ENCODE assay signal across 25 cellular contexts in genomic region chr1:53440633-53441032, GRCh38. TPM values are rescaled to one million over a fixed set of nuclear protein-coding genes. Genes with fewer than 3 reads are reported as not detected.
DNase-seq lines count a peak whose midpoint lies in the region; ATAC-seq, FAIRE-seq and TF ChIP-seq lines count a peak whose summit lies in the region.
"Had no signal": no experiment of that assay in that cellular context is flagged by ENCODE, and none has a peak within 500 bp of the region (broad histone marks: within the 10 kb centered on the region; RNA-seq: fewer than 3 reads in every experiment).

No MANE protein-coding gene starts in this region.

- no CpG with 5 or more reads among the region's 6 CpGs for WGBS in H9 (ENCODE audit: extremely low coverage, insufficient read length, low lambda C conversion rate)
- no CpG with 5 or more reads among the region's 6 CpGs for WGBS in mesendoderm (ENCODE audit: extremely low coverage, insufficient coverage, low lambda C conversion rate)
- 95% methylated on average over 6 of the region's 6 CpGs for WGBS in smooth muscle cell (ENCODE audit: low lambda C conversion rate)

- no peaks in the 10 kb centered on the region for H3K79me2 ChIP-seq in H9 (ENCODE audit: insufficient read depth, low read length)
- H3K79me2 ChIP-seq in astrocyte (ENCODE audit: insufficient read depth, low read length), result no peaks in the 10 kb centered on the region
- H3K79me2 ChIP-seq in mesendoderm (ENCODE audit: control insufficient read depth, insufficient read depth, low read length), result no peaks in the 10 kb centered on the region
- H3K79me2 ChIP-seq in smooth muscle cell (ENCODE audit: low read depth), result no peaks in the 10 kb centered on the region

- H2BK5ac ChIP-seq in H9 (ENCODE audit: insufficient read length, low read length) (no peak overlapping the region), mesendoderm (ENCODE audit: low read length) (peak overlapping the region; percentile 40)

- no peak overlapping the region for H3K23ac ChIP-seq in H9 (ENCODE audit: insufficient read length, low read depth, low read length)
- H3K23ac ChIP-seq in mesendoderm (ENCODE audit: low read length), result no peak overlapping the region

- no peak overlapping the region for H2BK120ac ChIP-seq in H9 (ENCODE audit: low read depth, low read length, poor library complexity, severe bottlenecking)
- peak overlapping the region; percentile 76 for H2BK120ac ChIP-seq in mesendoderm (ENCODE audit: low read depth, low read length)

- H3K4me1 ChIP-seq in H9 (ENCODE audit: insufficient read depth, low read length), result peaks cover 14% of the 10 kb centered on the region; the same call in 1 of the 2 replicates
- H3K4me1 ChIP-seq in HUES6 (ENCODE audit: control insufficient read depth, insufficient read depth, low read length), result peaks cover 33% of the 10 kb centered on the region
- no peaks in the 10 kb centered on the region for H3K4me1 ChIP-seq in astrocyte (ENCODE audit: insufficient read depth, low read length)
- no peaks in the 10 kb centered on the region for H3K4me1 ChIP-seq in mesendoderm (ENCODE audit: control insufficient read depth, low read depth, low read length)
- peaks cover 10% of the 10 kb centered on the region for H3K4me1 ChIP-seq in smooth muscle cell (ENCODE audit: low read depth)

- H4K8ac ChIP-seq in H9 (replicated peaks; ENCODE audit: insufficient read length, low read depth, low read length) (no peak overlapping the region), mesendoderm (ENCODE audit: low read depth, low read length) (no peak overlapping the region)

- no peaks in the 10 kb centered on the region for H4K20me1 ChIP-seq in H9 (ENCODE audit: control insufficient read depth, insufficient read depth, insufficient read length)
- H4K20me1 ChIP-seq in astrocyte (ENCODE audit: insufficient read depth, low read length), result no peaks in the 10 kb centered on the region
- H4K20me1 ChIP-seq in smooth muscle cell (ENCODE audit: low read depth), result no peaks in the 10 kb centered on the region

- no peak overlapping the region for H3T11ph ChIP-seq in H9 (ENCODE audit: low read length)

- TF ChIP-seq CTCF in H9 (conservative IDR thresholded peaks at IDR 0.05) (no peak), astrocyte (IDR thresholded peaks at IDR 0.05; ENCODE audit: insufficient read depth, low read depth, low read length) (no peak), smooth muscle cell (IDR thresholded peaks at IDR 0.05; ENCODE audit: borderline replicate concordance, insufficient read depth, poor library complexity, severe bottlenecking) (no peak)

- H2BK12ac ChIP-seq in H9 (ENCODE audit: insufficient read length, low read depth, low read length), result no peak overlapping the region

- H3K4me2 ChIP-seq in H9 (ENCODE audit: insufficient read depth, insufficient read length, low read length) (no peak overlapping the region), astrocyte (ENCODE audit: low read length) (no peak overlapping the region), mesendoderm (ENCODE audit: low read length) (no peak overlapping the region), smooth muscle cell (no peak overlapping the region)

- H3K4me1 Mint-ChIP-seq in H9 (peaks cover 33 to 34% of the 10 kb centered on the region in 2 experiments), astrocyte (ENCODE audit: low read depth, unreplicated experiment) (peaks cover 8% of the 10 kb centered on the region)
- H3K4me1 Mint-ChIP-seq: CD4-positive, alpha-beta memory T cell had no signal

- no peaks in the 10 kb centered on the region for H3K23me2 ChIP-seq in H9 (ENCODE audit: insufficient read length, low read depth, low read length, poor library complexity, severe bottlenecking)

- no peak overlapping the region for H4K91ac ChIP-seq in H9 (ENCODE audit: insufficient read length, low read depth, low read length)

- peak overlapping the region in 2 of 3 experiments; percentile 32 to 89; a peak in 3 of 7 replicates for H3K27ac Mint-ChIP-seq in H9
- H3K27ac Mint-ChIP-seq in astrocyte (ENCODE audit: unreplicated experiment), result peak overlapping the region; percentile 12
- H3K27ac Mint-ChIP-seq: HFFc6 had no signal

- H3K4me3 ChIP-seq in HUES6 (ENCODE audit: low read depth, low read length), result no peak overlapping the region
- H3K4me3 ChIP-seq in astrocyte (ENCODE audit: insufficient read depth, low read depth, low read length), result no peak overlapping the region
- H3K4me3 ChIP-seq in mesendoderm (ENCODE audit: low read length), result no peak overlapping the region
- H3K4me3 ChIP-seq in smooth muscle cell, result no peak overlapping the region

- no peak overlapping the region for H2AFZ ChIP-seq in H9 (ENCODE audit: low read length)
- no peak overlapping the region for H2AFZ ChIP-seq in astrocyte (ENCODE audit: low read depth, low read length)
- no peak overlapping the region for H2AFZ ChIP-seq in smooth muscle cell (ENCODE audit: low read depth)

- H3K27me3 Mint-ChIP-seq in H9 (ENCODE audit: low read depth) (no peaks in the 10 kb centered on the region), astrocyte (ENCODE audit: low read depth, unreplicated experiment) (no peaks in the 10 kb centered on the region)
- H3K27me3 Mint-ChIP-seq: CD4-positive, alpha-beta memory T cell had no signal

- H3K18ac ChIP-seq in H9 (ENCODE audit: insufficient read length, low read depth, low read length) (no peak overlapping the region), mesendoderm (ENCODE audit: low read length) (peak overlapping the region; percentile 3)

- no peaks in the 10 kb centered on the region for H3K79me1 ChIP-seq in H9 (ENCODE audit: insufficient read depth, low read depth, low read length, poor library complexity, severe bottlenecking)
- H3K79me1 ChIP-seq in mesendoderm (ENCODE audit: low read length), result no peaks in the 10 kb centered on the region

- H4K5ac ChIP-seq in H9 (ENCODE audit: insufficient read length, low read depth, low read length) (no peak overlapping the region), mesendoderm (ENCODE audit: low read length) (no peak overlapping the region)

- H3K14ac ChIP-seq in H9 (ENCODE audit: insufficient read depth, low read length), result no peak overlapping the region

- FAIRE-seq in astrocyte (lab: Jason Lieb, UNC), result no peak
- FAIRE-seq: GM12892, GM19239 had no signal

- no peaks in the 10 kb centered on the region for H3F3A ChIP-seq in smooth muscle cell (ENCODE audit: low read depth)

- H3K36me3 ChIP-seq in HUES6 (ENCODE audit: control insufficient read depth, insufficient read depth, low read length) (peaks cover 7% of the 10 kb centered on the region; the same call in 1 of the 2 replicates), astrocyte (ENCODE audit: insufficient read depth, low read length) (no peaks in the 10 kb centered on the region), mesendoderm (ENCODE audit: control insufficient read depth, insufficient read depth, low read length) (no peaks in the 10 kb centered on the region), smooth muscle cell (ENCODE audit: low read depth) (no peaks in the 10 kb centered on the region)

- H2BK20ac ChIP-seq in H9 (ENCODE audit: low read depth, low read length, poor library complexity, severe bottlenecking), result no peak overlapping the region

- H3K9ac ChIP-seq in H9 (ENCODE audit: extremely low read depth, insufficient read length, low read length), result no peak overlapping the region
- peak overlapping the region; percentile 47 for H3K9ac ChIP-seq in HUES6 (ENCODE audit: low read length)
- no peak overlapping the region for H3K9ac ChIP-seq in astrocyte (ENCODE audit: low read length)
- H3K9ac ChIP-seq in mesendoderm (ENCODE audit: low read length), result no peak overlapping the region
- no peak overlapping the region for H3K9ac ChIP-seq in smooth muscle cell (ENCODE audit: low read depth)

- H3K4me3 Mint-ChIP-seq in H9 (no peak overlapping the region), astrocyte (ENCODE audit: unreplicated experiment) (no peak overlapping the region)
- H3K4me3 Mint-ChIP-seq: CD4-positive, alpha-beta memory T cell; HFFc6 had no signal

- peaks cover 26 to 33% of the 10 kb centered on the region in 2 experiments for H3K9me3 Mint-ChIP-seq in H9
- no peaks in the 10 kb centered on the region for H3K9me3 Mint-ChIP-seq in astrocyte (ENCODE audit: unreplicated experiment)
- H3K9me3 Mint-ChIP-seq: CD4-positive, alpha-beta memory T cell; HFFc6 had no signal

- H3K4ac ChIP-seq in H9 (ENCODE audit: low read depth, low read length) (no peak overlapping the region), mesendoderm (ENCODE audit: low read depth, low read length) (no peak overlapping the region)

- no peaks in the 10 kb centered on the region for H3K27me3 ChIP-seq in H9 (ENCODE audit: insufficient read depth, low read length)
- H3K27me3 ChIP-seq in HUES6 (ENCODE audit: control insufficient read depth, insufficient read depth, low read length), result no peaks in the 10 kb centered on the region
- no peaks in the 10 kb centered on the region for H3K27me3 ChIP-seq in astrocyte (ENCODE audit: insufficient read depth, low read length)
- H3K27me3 ChIP-seq in mesendoderm (ENCODE audit: insufficient read depth, low read length, poor library complexity), result no peaks in the 10 kb centered on the region
- H3K27me3 ChIP-seq in smooth muscle cell (ENCODE audit: low read depth), result no peaks in the 10 kb centered on the region

- H3K56ac ChIP-seq in H9 (ENCODE audit: insufficient read length, low read depth, low read length), result no peak overlapping the region
- peak overlapping the region; percentile 44 for H3K56ac ChIP-seq in mesendoderm (ENCODE audit: low read length)

- H3K36me3 Mint-ChIP-seq in H9 (ENCODE audit: insufficient read depth in 1 of 3, low read depth in 3 of 3) (peaks cover 0 to 38% (median 20%) of the 10 kb centered on the region in 3 experiments), astrocyte (ENCODE audit: low read depth, unreplicated experiment) (no peaks in the 10 kb centered on the region)
- H3K36me3 Mint-ChIP-seq: CD4-positive, alpha-beta memory T cell had no signal

- H3K9me3 ChIP-seq in H9 (ENCODE audit: control insufficient read depth, low read depth, low read length), result peaks cover 18% of the 10 kb centered on the region
- peaks cover 18% of the 10 kb centered on the region for H3K9me3 ChIP-seq in HUES6 (ENCODE audit: control insufficient read depth, insufficient read depth, low read depth, low read length)
- H3K9me3 ChIP-seq in astrocyte (ENCODE audit: insufficient read depth, low read depth, low read length), result peaks cover 3% of the 10 kb centered on the region
- no peaks in the 10 kb centered on the region for H3K9me3 ChIP-seq in smooth muscle cell (replicated peaks; ENCODE audit: low read depth)

- DNase-seq in H9, result no peak
- no peak for DNase-seq in astrocyte (ENCODE audit: low read depth)
- no peak for DNase-seq in mesendoderm
- no peak for DNase-seq in NCI-H1048 (lab: John Stamatoyannopoulos, UW)
- DNase-seq in GF-D8 (lab: John Stamatoyannopoulos, UW), result no peak
- no peak for DNase-seq in smooth muscle cell (lab: John Stamatoyannopoulos, UW; ENCODE audit: unreplicated experiment)
- DNase-seq: C1 segment of cervical spinal cord; Calu3; CD4-positive, alpha-beta memory T cell; COR-L47; DMS53; DMS79 treated with DMSO at 0.1 percent for 48 hours; GOT3; H7; HFFc6 had no signal

- H2BK15ac ChIP-seq in H9 (ENCODE audit: low read depth, low read length) (no peak overlapping the region), mesendoderm (replicated peaks; ENCODE audit: low read depth) (peak overlapping the region; percentile 38)

- H2AK5ac ChIP-seq in H9 (ENCODE audit: insufficient read length, low read length) (no peak overlapping the region), mesendoderm (ENCODE audit: low read length) (no peak overlapping the region)

- no peak for ATAC-seq in GM19395 (IDR thresholded peaks at IDR 0.05; ENCODE audit: unreplicated experiment)
- ATAC-seq: HCT116 had no signal

- no peak overlapping the region for H3K27ac ChIP-seq in H9 (ENCODE audit: insufficient read length, low read depth, low read length)
- no peak overlapping the region for H3K27ac ChIP-seq in HUES6 (ENCODE audit: low read depth, low read length)
- H3K27ac ChIP-seq in astrocyte (ENCODE audit: low read depth, low read length), result no peak overlapping the region
- no peak overlapping the region for H3K27ac ChIP-seq in mesendoderm (ENCODE audit: low read depth, low read length)
- no peak overlapping the region for H3K27ac ChIP-seq in smooth muscle cell (ENCODE audit: low read depth)

RNA-seq across cellular contexts. Expression of gene DMRTB1, which starts 18.6 kb away (rescaled TPM):
- not detected in 2 replicates for total RNA-seq in H9 (2021)
- not detected in 2 replicates for total RNA-seq in astrocyte
- polyA plus RNA-seq in mesendoderm (2013, experiment 1 of 2), result 0.60 TPM
- polyA plus RNA-seq in mesendoderm (2013, experiment 2 of 2), result 0.53 TPM
- total RNA-seq in smooth muscle cell, result not detected in 2 replicates
- polyA plus RNA-seq in smooth muscle cell, result not detected in 2 replicates
- total RNA-seq: A172; A673; Calu3; CD4-positive, alpha-beta memory T cell; Daoy; G401; HFFc6 had no signal
- polyA plus RNA-seq: BJ; CD4-positive, alpha-beta memory T cell had no signal
